In genomic region chr17:7650509-7651096, GRCh38 we compare ENCODE assay signal across 8 cellular contexts. TPM values are rescaled to one million over a fixed set of nuclear protein-coding genes. Genes with fewer than 3 reads are reported as not detected.
DNase-seq lines count a peak whose midpoint lies in the region; ATAC-seq and TF ChIP-seq lines count a peak whose summit lies in the region.

Gene ATP1B2 (plus strand): TSS chr17:7650926. CDS start chr17:7651519, 593 bp downstream.

- H3K79me2 ChIP-seq in ACC112 (ENCODE audit: control insufficient read depth, insufficient read depth, low read length, unreplicated experiment) (no peaks in the 10 kb centered on the region), HCT116 (ENCODE audit: insufficient read depth, low read length) (no peaks in the 10 kb centered on the region), OCI-LY1 (ENCODE audit: insufficient read depth, low read length) (no peaks in the 10 kb centered on the region)

- H2AFZ ChIP-seq in ACC112 (ENCODE audit: low read length, unreplicated experiment) (no peak within 1 kb of the TSS), HCT116 (ENCODE audit: low read depth, low read length, poor library complexity, severe bottlenecking) (no peak within 1 kb of the TSS), OCI-LY1 (ENCODE audit: low read length) (no peak within 1 kb of the TSS)

- no peak for TF ChIP-seq CTCF in HCT116 (IDR thresholded peaks at IDR 0.05 in 2 of 3, conservative IDR thresholded peaks at IDR 0.05 in 1 of 3; ENCODE audit: borderline replicate concordance in 1 of 3, insufficient read depth in 1 of 3, low read depth in 2 of 3, low read length in 2 of 3)
- TF ChIP-seq CTCF in OCI-LY1 (IDR thresholded peaks at IDR 0.05; ENCODE audit: low read length): no peak
- TF ChIP-seq CTCF in fibroblast of mammary gland (conservative IDR thresholded peaks at IDR 0.05; ENCODE audit: control insufficient read depth, insufficient read depth, low read depth, low read length): no peak
- no peak for TF ChIP-seq CTCF in nephron (IDR thresholded peaks at IDR 0.05; ENCODE audit: unreplicated experiment in 3 of 3)

- no peaks in the 10 kb centered on the region for H4K20me1 ChIP-seq in HCT116 (ENCODE audit: insufficient read depth)
- H4K20me1 ChIP-seq in OCI-LY1 (ENCODE audit: insufficient read depth, low read length): no peaks in the 10 kb centered on the region

- DNase-seq in HCT116 (ENCODE audit: low read depth, low spot score) (no peak), fibroblast of mammary gland (ENCODE audit: low read depth) (peak; percentile 8)
- DNase-seq in activated T-helper 1 cell treated with anti-CD3 and anti-CD28 coated beads, Interleukin-2, amount 50 U/mL, for 16 hours (ENCODE audit: low read depth in 1 of 2, low spot score in 1 of 2): peak; percentile 30 to 56
- DNase-seq in stimulated activated naive B cell treated with anti-CD40 and anti-IgM and Interleukin-4, amounts not matched to agents 10 μg/mL and 1 μg/mL and 100 μg/mL, for 72 hours: peak; percentile 49

- H3K9ac ChIP-seq in HCT116 (ENCODE audit: low read length) (no peak within 1 kb of the TSS), OCI-LY1 (ENCODE audit: low read length) (no peak within 1 kb of the TSS)

- H3K27ac Mint-ChIP-seq in nephron: peak within 1 kb of the TSS; percentile 64 to 77 (median 67)
- peak within 1 kb of the TSS; percentile 63 for H3K27ac Mint-ChIP-seq in stimulated activated naive B cell treated with anti-CD40 and anti-IgM and Interleukin-4, amounts not matched to agents 10 μg/mL and 1 μg/mL and 100 μg/mL, for 72 hours

- H3K4me1 ChIP-seq in ACC112 (ENCODE audit: control insufficient read depth, insufficient read depth, low read length, unreplicated experiment) (peaks cover 5% of the 10 kb centered on the region), HCT116 (ENCODE audit: control insufficient read depth in 1 of 2, insufficient read depth in 2 of 2, low read length in 2 of 2) (no peaks in the 10 kb centered on the region), OCI-LY1 (ENCODE audit: insufficient read depth, low read length, severe bottlenecking) (peaks cover 17% of the 10 kb centered on the region)

- TF ChIP-seq POLR2A in HCT116 (IDR thresholded peaks at IDR 0.05; ENCODE audit: borderline replicate concordance, extremely low read depth, insufficient read depth, insufficient read length): no peak

- H3K27me3 Mint-ChIP-seq in nephron (ENCODE audit: low read depth): peaks cover 31% of the 10 kb centered on the region
- H3K27me3 Mint-ChIP-seq in stimulated activated naive B cell treated with anti-CD40 and anti-IgM and Interleukin-4, amounts not matched to agents 10 μg/mL and 1 μg/mL and 100 μg/mL, for 72 hours: peaks cover 51 to 64% of the 10 kb centered on the region in 2 donors

- H3K36me3 Mint-ChIP-seq in nephron (ENCODE audit: low read depth): peaks cover 9% of the 10 kb centered on the region
- H3K36me3 Mint-ChIP-seq in stimulated activated naive B cell treated with anti-CD40 and anti-IgM and Interleukin-4, amounts not matched to agents 10 μg/mL and 1 μg/mL and 100 μg/mL, for 72 hours: no peaks in the 10 kb centered on the region

- no peak for TF ChIP-seq RAD21 in HCT116 (IDR thresholded peaks at IDR 0.05; ENCODE audit: low read depth)

- H3K4me2 ChIP-seq in HCT116 (ENCODE audit: low read length) (no peak within 1 kb of the TSS), OCI-LY1 (ENCODE audit: low read length) (peak within 1 kb of the TSS; percentile 42)

- H3K9me2 ChIP-seq in HCT116 (ENCODE audit: insufficient read depth): no peaks in the 10 kb centered on the region
- H3K9me2 ChIP-seq in OCI-LY1 (ENCODE audit: low read depth, low read length): no peaks in the 10 kb centered on the region

- H3K36me3 ChIP-seq in ACC112 (ENCODE audit: insufficient read depth, low read length) (no peaks in the 10 kb centered on the region), HCT116 (ENCODE audit: control insufficient read depth in 1 of 2, insufficient read depth in 2 of 2, low read length in 2 of 2) (no peaks in the 10 kb centered on the region), OCI-LY1 (ENCODE audit: insufficient read depth, low read length) (no peaks in the 10 kb centered on the region)

- peak within 1 kb of the TSS; percentile 87 to 91 (median 91) for H3K4me3 Mint-ChIP-seq in nephron
- H3K4me3 Mint-ChIP-seq in stimulated activated naive B cell treated with anti-CD40 and anti-IgM and Interleukin-4, amounts not matched to agents 10 μg/mL and 1 μg/mL and 100 μg/mL, for 72 hours: peak within 1 kb of the TSS; percentile 81 to 84

- H3K4me1 Mint-ChIP-seq in nephron: peaks cover 35% of the 10 kb centered on the region
- peaks cover 19 to 25% of the 10 kb centered on the region in 2 donors for H3K4me1 Mint-ChIP-seq in stimulated activated naive B cell treated with anti-CD40 and anti-IgM and Interleukin-4, amounts not matched to agents 10 μg/mL and 1 μg/mL and 100 μg/mL, for 72 hours

- RAD21 ChIA-PET in HCT116 (lab: Charles Lee; ENCODE audit: low non-redundant PET in 1 of 2, low total read pairs in 2 of 2, uncharacterized antibody in 2 of 2, unreplicated experiment in 2 of 2): no interaction called here

- CTCF ChIA-PET in HCT116 (lab: Charles Lee): no interaction called here

- POLR2A ChIA-PET in HCT116 (lab: Charles Lee): no interaction called here

- no peaks in the 10 kb centered on the region for H3K9me3 Mint-ChIP-seq in nephron
- H3K9me3 Mint-ChIP-seq in stimulated activated naive B cell treated with anti-CD40 and anti-IgM and Interleukin-4, amounts not matched to agents 10 μg/mL and 1 μg/mL and 100 μg/mL, for 72 hours: no peaks in the 10 kb centered on the region

- ATAC-seq in HCT116 (peak; percentile 60), HG03095 (IDR thresholded peaks at IDR 0.05; ENCODE audit: unreplicated experiment) (no peak)
- peak; percentile 89 for ATAC-seq in stimulated activated naive B cell treated with anti-CD40 and anti-IgM and Interleukin-4, amounts not matched to agents 10 μg/mL and 1 μg/mL and 100 μg/mL, for 72 hours (replicated peaks)

- H3K27ac ChIP-seq in ACC112 (ENCODE audit: low read depth, low read length) (no peak within 1 kb of the TSS), HCT116 (ENCODE audit: low read depth, low read length) (no peak within 1 kb of the TSS), OCI-LY1 (ENCODE audit: low read depth, low read length, poor library complexity, severe bottlenecking) (no peak within 1 kb of the TSS)

- H3K27me3 ChIP-seq in ACC112 (ENCODE audit: insufficient read depth, low read length): peaks cover 50% of the 10 kb centered on the region
- no peaks in the 10 kb centered on the region; the same call in 1 of the 2 replicates for H3K27me3 ChIP-seq in HCT116 (ENCODE audit: insufficient read depth, low read length)
- peaks cover 12% of the 10 kb centered on the region; the same call in 1 of the 2 replicates for H3K27me3 ChIP-seq in OCI-LY1 (ENCODE audit: insufficient read depth, low read length)

- H3K4me3 ChIP-seq in ACC112 (ENCODE audit: low read depth, low read length) (peak within 1 kb of the TSS; percentile 69), HCT116 (replicated peaks in 1 of 2; ENCODE audit: low read depth in 1 of 2, low read length in 2 of 2) (no peak within 1 kb of the TSS), OCI-LY1 (ENCODE audit: low read depth, low read length, poor library complexity, severe bottlenecking) (peak within 1 kb of the TSS; percentile 38), fibroblast of mammary gland (ENCODE audit: control insufficient read depth, low read depth, low read length) (peak within 1 kb of the TSS; percentile 19)

- H3K9me3 ChIP-seq in HCT116 (ENCODE audit: control insufficient read depth in 1 of 2, insufficient read depth in 1 of 2, low read depth in 1 of 2, low read length in 2 of 2): no peaks in the 10 kb centered on the region
- no peaks in the 10 kb centered on the region for H3K9me3 ChIP-seq in OCI-LY1 (ENCODE audit: low read length)

- no peaks in the 10 kb centered on the region for H3F3A ChIP-seq in OCI-LY1 (ENCODE audit: insufficient read depth, low read length)

- BruUV-seq in HCT116 (replicated peaks; lab: Mats Ljungman, UMichigan): no TSS peak

- intact Hi-C loops in HCT116 (cut with micrococcal nuclease): no loop called here

TF ChIP-seq in HCT116, 20 proteins besides CTCF, POLR2A, EP300 and RAD21:
- TF ChIP-seq POLR2AphosphoS5 (IDR thresholded peaks at IDR 0.05; ENCODE audit: low read depth, low read length): no peak
- TF ChIP-seq SIN3A (IDR thresholded peaks at IDR 0.05; ENCODE audit: low read depth): no peak
- TF ChIP-seq YY1 (IDR thresholded peaks at IDR 0.05; ENCODE audit: extremely low read depth, insufficient replicate concordance, low read depth, low read length): no peak
- no peak for TF ChIP-seq ELF1 (IDR thresholded peaks at IDR 0.05; ENCODE audit: borderline replicate concordance, low read depth)
- TF ChIP-seq SP1 (IDR thresholded peaks at IDR 0.05; ENCODE audit: low read depth): no peak
- no peak for TF ChIP-seq EZH2phosphoT487 (IDR thresholded peaks at IDR 0.05; ENCODE audit: borderline replicate concordance)
- TF ChIP-seq ZNF274 (IDR thresholded peaks at IDR 0.05; ENCODE audit: low read depth, low read length): no peak
- no peak for TF ChIP-seq JUND (IDR thresholded peaks at IDR 0.05)
- no peak for TF ChIP-seq EGR1 (IDR thresholded peaks at IDR 0.05; ENCODE audit: low read depth)
- TF ChIP-seq ZBTB33 (IDR thresholded peaks at IDR 0.05; ENCODE audit: extremely low read depth, insufficient replicate concordance, low read length): no peak
- TF ChIP-seq CBX3 (IDR thresholded peaks at IDR 0.05; ENCODE audit: low read depth): no peak
- no peak for TF ChIP-seq TCF7L2 (IDR thresholded peaks at IDR 0.05; ENCODE audit: borderline replicate concordance, extremely low read depth, insufficient read depth, insufficient read length)
- no peak for TF ChIP-seq ATF3 (IDR thresholded peaks at IDR 0.05)
- TF ChIP-seq EZH2 (IDR thresholded peaks at IDR 0.05): no peak

RNA-seq across cellular contexts. Expression of gene ATP1B2, which starts in this region (rescaled TPM):
- not detected for total RNA-seq in HCT116 (2021; ENCODE audit: unreplicated experiment)
- polyA plus RNA-seq in HCT116 (2012): not detected in 2 replicates

Comparison
In these comparisons a context has a peak if more than half of its experiments do, and no peak if none do; other contexts are left out.
1. Peak in ATAC-seq in HCT116; RNA of the gene not detected or under 1 TPM.
2. H3K4me3 ChIP-seq: peak in ACC112 (single experiment), OCI-LY1 (single experiment) and fibroblast of mammary gland (single experiment); none in HCT116 (0 of 2).